13 cellular contexts compared by ENCODE assay signal in genomic region chr2:111227716-111228141, GRCh38.
DNase-seq lines count a peak whose midpoint lies in the region; ATAC-seq and TF ChIP-seq lines count a peak whose summit lies in the region.
"Had no signal": no experiment of that assay in that cellular context is flagged by ENCODE, and none has a peak within 500 bp of the region (broad histone marks: within the 10 kb centered on the region; RNA-seq: fewer than 3 reads in every experiment).

No MANE protein-coding gene starts in this region.

- POLR2A ChIA-PET in WTC11 (lab: Charles Lee): no interaction called here

- H3K27ac Mint-ChIP-seq in stimulated activated naive CD8-positive, alpha-beta T cell treated with anti-CD3 and anti-CD28 coated beads, Interleukin-15, Interleukin-2, amounts not matched to agents 100 ng/mL and 50 ng/mL, for 24 hours: peak overlapping the region; percentile 8
- H3K27ac Mint-ChIP-seq in stimulated activated naive CD8-positive, alpha-beta T cell treated with anti-CD3 and anti-CD28 coated beads, Interleukin-15, amount 100 ng/mL, for 72 hours: no peak overlapping the region
- H3K27ac Mint-ChIP-seq in WTC11: 0 out of 2 replicates have a peak overlapping the region, but pooled peaks have one; percentile 49
- H3K27ac Mint-ChIP-seq: B cell, type B pancreatic cell had no signal

- no peak overlapping the region for H3K27ac ChIP-seq in spleen
- H3K27ac ChIP-seq: parathyroid adenoma had no signal

- H3K9me3 Mint-ChIP-seq in stimulated activated naive CD8-positive, alpha-beta T cell treated with anti-CD3 and anti-CD28 coated beads, Interleukin-15, Interleukin-2, amounts not matched to agents 100 ng/mL and 50 ng/mL, for 24 hours: peaks cover 22% of the 10 kb centered on the region
- H3K9me3 Mint-ChIP-seq in stimulated activated naive CD8-positive, alpha-beta T cell treated with anti-CD3 and anti-CD28 coated beads, Interleukin-15, amount 100 ng/mL, for 72 hours: peaks cover 19 to 23% of the 10 kb centered on the region in 2 donors
- peaks cover 35% of the 10 kb centered on the region for H3K9me3 Mint-ChIP-seq in WTC11

- ATAC-seq in stimulated activated naive CD8-positive, alpha-beta T cell treated with anti-CD3 and anti-CD28 coated beads, Interleukin-15, amount 100 ng/mL, for 72 hours: no peak
- peak; percentile 95 for ATAC-seq in WTC11
- ATAC-seq in HG03378 (IDR thresholded peaks at IDR 0.05; ENCODE audit: unreplicated experiment): no peak

- no peaks in the 10 kb centered on the region for H3K36me3 ChIP-seq in spleen

- peaks cover 0 to 7% (median 0%) of the 10 kb centered on the region in 7 donors for H3K27me3 ChIP-seq in spleen (replicated peaks in 1 of 7)

- peaks cover 3% of the 10 kb centered on the region for H3K36me3 Mint-ChIP-seq in stimulated activated naive CD8-positive, alpha-beta T cell treated with anti-CD3 and anti-CD28 coated beads, Interleukin-15, Interleukin-2, amounts not matched to agents 100 ng/mL and 50 ng/mL, for 24 hours (ENCODE audit: low read depth)
- peaks cover 9% of the 10 kb centered on the region for H3K36me3 Mint-ChIP-seq in WTC11

- H3K4me3 ChIP-seq in spleen: no peak overlapping the region

- 75 to 95% (median 85%) methylated on average over 6 of the region's 6 CpGs for WGBS in spleen, 5 donors

- DNase-seq in stimulated activated naive CD8-positive, alpha-beta T cell treated with anti-CD3 and anti-CD28 coated beads, Interleukin-15, amount 100 ng/mL, for 72 hours: no peak
- DNase-seq in WTC11 (ENCODE audit: low spot score) (peak; percentile 24), iPS DF 4.7 (ENCODE audit: extremely low read depth, low spot score) (peak; percentile 9), spleen (no peak), NCI-H2029 treated with DMSO at 0.1 percent for 48 hours (lab: John Stamatoyannopoulos, UW) (no peak), DMS114 treated with DMSO at 0.1 percent for 48 hours (lab: John Stamatoyannopoulos, UW; ENCODE audit: unreplicated experiment) (no peak)
- DNase-seq: cortex of kidney, NCI-H774 had no signal

- peaks cover 0 to 29% (median 18%) of the 10 kb centered on the region in 8 donors for H3K9me3 ChIP-seq in spleen

- no peak for TF ChIP-seq CTCF in WTC11 (IDR thresholded peaks at IDR 0.05)
- TF ChIP-seq CTCF in spleen (IDR thresholded peaks at IDR 0.05 in 8 of 11, conservative IDR thresholded peaks at IDR 0.05 in 3 of 11): no peak

- H3K27me3 Mint-ChIP-seq in stimulated activated naive CD8-positive, alpha-beta T cell treated with anti-CD3 and anti-CD28 coated beads, Interleukin-15, Interleukin-2, amounts not matched to agents 100 ng/mL and 50 ng/mL, for 24 hours: peaks cover 36% of the 10 kb centered on the region
- peaks cover 44% of the 10 kb centered on the region for H3K27me3 Mint-ChIP-seq in stimulated activated naive CD8-positive, alpha-beta T cell treated with anti-CD3 and anti-CD28 coated beads, Interleukin-15, amount 100 ng/mL, for 72 hours
- peaks cover 3% of the 10 kb centered on the region; the same call in 1 of the 2 replicates for H3K27me3 Mint-ChIP-seq in WTC11 (ENCODE audit: low read depth)
- H3K27me3 Mint-ChIP-seq: type B pancreatic cell had no signal

- H3K4me1 Mint-ChIP-seq in stimulated activated naive CD8-positive, alpha-beta T cell treated with anti-CD3 and anti-CD28 coated beads, Interleukin-15, Interleukin-2, amounts not matched to agents 100 ng/mL and 50 ng/mL, for 24 hours (ENCODE audit: low read depth): peaks cover 22% of the 10 kb centered on the region
- H3K4me1 Mint-ChIP-seq in stimulated activated naive CD8-positive, alpha-beta T cell treated with anti-CD3 and anti-CD28 coated beads, Interleukin-15, amount 100 ng/mL, for 72 hours: peaks cover 25% of the 10 kb centered on the region
- H3K4me1 Mint-ChIP-seq in WTC11: peaks cover 18% of the 10 kb centered on the region

- TF ChIP-seq POLR2A in spleen (IDR thresholded peaks at IDR 0.05): no peak

- CTCF ChIA-PET in WTC11 (lab: Charles Lee): interaction anchor here (0.7 kb wide), 1 partner anchor 418 kb away, joined by 3 read pairs; no protein-coding TSS in a partner anchor

- H3K4me3 Mint-ChIP-seq in stimulated activated naive CD8-positive, alpha-beta T cell treated with anti-CD3 and anti-CD28 coated beads, Interleukin-15, Interleukin-2, amounts not matched to agents 100 ng/mL and 50 ng/mL, for 24 hours: no peak overlapping the region
- H3K4me3 Mint-ChIP-seq in stimulated activated naive CD8-positive, alpha-beta T cell treated with anti-CD3 and anti-CD28 coated beads, Interleukin-15, amount 100 ng/mL, for 72 hours: no peak overlapping the region
- no peak overlapping the region for H3K4me3 Mint-ChIP-seq in WTC11
- H3K4me3 Mint-ChIP-seq: B cell, type B pancreatic cell had no signal

- H3K4me1 ChIP-seq in spleen: peaks cover 0 to 7% (median 0%) of the 10 kb centered on the region in 6 donors
- H3K4me1 ChIP-seq: parathyroid adenoma had no signal

- intact Hi-C loops in spleen (cut with DNase I; ENCODE audit: low total_unique reads): no loop called here

TF ChIP-seq in WTC11, 78 proteins besides CTCF, POLR2A, EP300 and RAD21:
- TF ChIP-seq USF1 (CRISPR knock-in tag; IDR thresholded peaks at IDR 0.05) (no peak), ZNF263 (CRISPR knock-in tag; IDR thresholded peaks at IDR 0.05; ENCODE audit: low read depth) (no peak), ZNF121 (CRISPR knock-in tag; IDR thresholded peaks at IDR 0.05) (peak; percentile 90), ZNF317 (CRISPR knock-in tag; IDR thresholded peaks at IDR 0.05; ENCODE audit: borderline replicate concordance, low read depth) (no peak), ZNF671 (CRISPR knock-in tag; IDR thresholded peaks at IDR 0.05) (no peak), TEAD1 (CRISPR knock-in tag; IDR thresholded peaks at IDR 0.05) (peak; percentile 56; the same call in 1 of the 2 replicates), GTF2I (CRISPR knock-in tag; conservative IDR thresholded peaks at IDR 0.05) (0 out of 2 replicates have a peak, but pooled peaks have one; percentile 58), TEAD4 (CRISPR knock-in tag; IDR thresholded peaks at IDR 0.05) (peak; percentile 69; the same call in 1 of the 2 replicates)

Comparison
In these comparisons a context has a peak if more than half of its experiments do, and no peak if none do; other contexts are left out.
1. H3K27ac Mint-ChIP-seq: peak in stimulated activated naive CD8-positive, alpha-beta T cell treated with anti-CD3 and anti-CD28 coated beads, Interleukin-15, Interleukin-2, amounts not matched to agents 100 ng/mL and 50 ng/mL, for 24 hours (single experiment) and WTC11 (single experiment); none in stimulated activated naive CD8-positive, alpha-beta T cell treated with anti-CD3 and anti-CD28 coated beads, Interleukin-15, amount 100 ng/mL, for 72 hours (0 of 2).
2. DNase-seq: peak in WTC11 (single experiment) and iPS DF 4.7 (single experiment); none in stimulated activated naive CD8-positive, alpha-beta T cell treated with anti-CD3 and anti-CD28 coated beads, Interleukin-15, amount 100 ng/mL, for 72 hours (0 of 2), spleen (single experiment), NCI-H2029 treated with DMSO at 0.1 percent for 48 hours (single experiment) and DMS114 treated with DMSO at 0.1 percent for 48 hours (single experiment).